ENCODE assay signal across 17 cellular contexts in genomic region chr22:24376606-24377005, GRCh38. TPM values are rescaled to one million over a fixed set of nuclear protein-coding genes. Genes with fewer than 3 reads are reported as not detected.
DNase-seq lines count a peak whose midpoint lies in the region; ATAC-seq and TF ChIP-seq lines count a peak whose summit lies in the region.
"Had no signal": no experiment of that assay in that cellular context is flagged by ENCODE, and none has a peak within 500 bp of the region (broad histone marks: within the 10 kb centered on the region; RNA-seq: fewer than 3 reads in every experiment).

No MANE protein-coding gene starts in this region.

- no peaks in the 10 kb centered on the region for H3K27me3 ChIP-seq in CD4-positive, alpha-beta T cell (ENCODE audit: control insufficient read depth, insufficient read depth, low read length)
- no peaks in the 10 kb centered on the region for H3K27me3 ChIP-seq in KMS-11 (ENCODE audit: insufficient read depth, low read depth)
- H3K27me3 ChIP-seq: BE2C had no signal

- no peaks in the 10 kb centered on the region for H3K9me3 ChIP-seq in CD4-positive, alpha-beta T cell (ENCODE audit: control insufficient read depth, low read length)
- H3K9me3 ChIP-seq in T-helper 17 cell (ENCODE audit: control insufficient read depth, low read length, poor library complexity, severe bottlenecking) = no peaks in the 10 kb centered on the region
- H3K9me3 ChIP-seq: BE2C had no signal

- H3K9me3 Mint-ChIP-seq in CD4-positive, alpha-beta T cell = no peaks in the 10 kb centered on the region
- no peaks in the 10 kb centered on the region for H3K9me3 Mint-ChIP-seq in central memory CD8-positive, alpha-beta T cell
- H3K9me3 Mint-ChIP-seq in stimulated activated naive B cell treated with anti-CD40 and anti-IgM and Interleukin-4, amounts not matched to agents 10 μg/mL and 1 μg/mL and 100 μg/mL, for 72 hours = no peaks in the 10 kb centered on the region
- H3K9me3 Mint-ChIP-seq: GM23338 had no signal

- no peaks in the 10 kb centered on the region for H3K27me3 Mint-ChIP-seq in CD4-positive, alpha-beta T cell
- H3K27me3 Mint-ChIP-seq in central memory CD8-positive, alpha-beta T cell = no peaks in the 10 kb centered on the region
- no peaks in the 10 kb centered on the region for H3K27me3 Mint-ChIP-seq in T-helper 17 cell
- no peaks in the 10 kb centered on the region for H3K27me3 Mint-ChIP-seq in stimulated activated naive B cell treated with anti-CD40 and anti-IgM and Interleukin-4, amounts not matched to agents 10 μg/mL and 1 μg/mL and 100 μg/mL, for 72 hours
- H3K27me3 Mint-ChIP-seq: CD8-positive, alpha-beta memory T cell had no signal

- H3K36me3 Mint-ChIP-seq in CD4-positive, alpha-beta T cell (ENCODE audit: low read depth) = peaks cover 65% of the 10 kb centered on the region
- peaks cover 12% of the 10 kb centered on the region for H3K36me3 Mint-ChIP-seq in central memory CD8-positive, alpha-beta T cell (ENCODE audit: insufficient read depth)
- H3K36me3 Mint-ChIP-seq in T-helper 17 cell (ENCODE audit: low read depth) = peaks cover 3% of the 10 kb centered on the region
- peaks cover 34 to 49% of the 10 kb centered on the region in 2 donors for H3K36me3 Mint-ChIP-seq in stimulated activated naive B cell treated with anti-CD40 and anti-IgM and Interleukin-4, amounts not matched to agents 10 μg/mL and 1 μg/mL and 100 μg/mL, for 72 hours

- H2AFZ ChIP-seq in KMS-11 (ENCODE audit: low read depth) = no peak overlapping the region
- H2AFZ ChIP-seq: GM23338 had no signal

- POLR2A ChIA-PET in CD4-positive, alpha-beta T cell (lab: Charles Lee) = no interaction called here

- peaks cover 37% of the 10 kb centered on the region for H3K4me1 Mint-ChIP-seq in CD4-positive, alpha-beta T cell (ENCODE audit: low read depth)
- H3K4me1 Mint-ChIP-seq in central memory CD8-positive, alpha-beta T cell = peaks cover 8% of the 10 kb centered on the region
- peaks cover 12% of the 10 kb centered on the region for H3K4me1 Mint-ChIP-seq in T-helper 17 cell
- no peaks in the 10 kb centered on the region for H3K4me1 Mint-ChIP-seq in stimulated activated naive B cell treated with anti-CD40 and anti-IgM and Interleukin-4, amounts not matched to agents 10 μg/mL and 1 μg/mL and 100 μg/mL, for 72 hours
- H3K4me1 Mint-ChIP-seq: GM23338 had no signal

- TF ChIP-seq CTCF in CD4-positive, alpha-beta T cell (IDR thresholded peaks at IDR 0.05) = no peak
- TF ChIP-seq CTCF in KMS-11 (conservative IDR thresholded peaks at IDR 0.05; ENCODE audit: low read depth, low read length) = no peak

- peaks cover 26% of the 10 kb centered on the region for H3K4me1 ChIP-seq in KMS-11 (ENCODE audit: low read depth, poor library complexity, severe bottlenecking)

- CTCF ChIA-PET in CD4-positive, alpha-beta T cell (lab: Charles Lee) = no interaction called here

- DNase-seq in CD4-positive, alpha-beta T cell = no peak
- DNase-seq in NOMO-1 treated with DMSO at 0.1 percent for 48 hours (lab: John Stamatoyannopoulos, UW; ENCODE audit: unreplicated experiment) (peak; percentile 68), AG20443 (ENCODE audit: low spot score) (no peak), T-helper 17 cell (no peak)
- no peak for DNase-seq in central memory CD8-positive, alpha-beta T cell (ENCODE audit: low spot score in 2 of 2)
- no peak for DNase-seq in stimulated activated naive B cell treated with anti-CD40 and anti-IgM and Interleukin-4, amounts not matched to agents 10 μg/mL and 1 μg/mL and 100 μg/mL, for 72 hours
- DNase-seq: BE2C; CD8-positive, alpha-beta memory T cell; DMS79; KG1; NCI-H187 treated with DMSO at 0.1 percent for 48 hours; NCI-H446 treated with DMSO at 0.1 percent for 48 hours; NCI-H748 treated with DMSO at 0.1 percent for 48 hours; SHP77 had no signal

- H3K79me2 ChIP-seq in KMS-11 (ENCODE audit: insufficient read depth, low read depth) = no peaks in the 10 kb centered on the region

- no peak for ATAC-seq in CD4-positive, alpha-beta T cell (ENCODE audit: poor library complexity)
- ATAC-seq in central memory CD8-positive, alpha-beta T cell (replicated peaks; ENCODE audit: extremely low read depth, poor library complexity, severe bottlenecking) = no peak
- no peak for ATAC-seq in T-helper 17 cell
- no peak for ATAC-seq in stimulated activated naive B cell treated with anti-CD40 and anti-IgM and Interleukin-4, amounts not matched to agents 10 μg/mL and 1 μg/mL and 100 μg/mL, for 72 hours (replicated peaks)
- ATAC-seq: GM23338 had no signal

- H3K9ac ChIP-seq in KMS-11 = no peak overlapping the region

- H3K4me2 ChIP-seq in KMS-11 = peak overlapping the region; percentile 47
- H3K4me2 ChIP-seq: GM23338 had no signal

- H3K4me3 Mint-ChIP-seq in CD4-positive, alpha-beta T cell = no peak overlapping the region
- H3K4me3 Mint-ChIP-seq in central memory CD8-positive, alpha-beta T cell = no peak overlapping the region
- H3K4me3 Mint-ChIP-seq in T-helper 17 cell = no peak overlapping the region
- no peak overlapping the region for H3K4me3 Mint-ChIP-seq in stimulated activated naive B cell treated with anti-CD40 and anti-IgM and Interleukin-4, amounts not matched to agents 10 μg/mL and 1 μg/mL and 100 μg/mL, for 72 hours
- H3K4me3 Mint-ChIP-seq: CD8-positive, alpha-beta memory T cell; GM23338; T-helper 1 cell treated with Interleukin-12 subunit alpha and Interleukin-12 subunit beta and Interleukin-4 antibody, amounts not matched to agents 30 μg/mL and 1 μg/mL, for 36 hours had no signal

- peaks cover 1% of the 10 kb centered on the region; the same call in 1 of the 2 replicates for H3K36me3 ChIP-seq in KMS-11 (ENCODE audit: insufficient read depth)

- intact Hi-C loops in CD4-positive, alpha-beta T cell (cut with DNase I, micrococcal nuclease) = no loop called here

- H3K27ac Mint-ChIP-seq in CD4-positive, alpha-beta T cell = peak overlapping the region; percentile 28
- peak overlapping the region; percentile 10 for H3K27ac Mint-ChIP-seq in central memory CD8-positive, alpha-beta T cell (ENCODE audit: low read depth)
- no peak overlapping the region for H3K27ac Mint-ChIP-seq in T-helper 17 cell
- no peak overlapping the region for H3K27ac Mint-ChIP-seq in stimulated activated naive B cell treated with anti-CD40 and anti-IgM and Interleukin-4, amounts not matched to agents 10 μg/mL and 1 μg/mL and 100 μg/mL, for 72 hours
- H3K27ac Mint-ChIP-seq: GM23338; T-helper 1 cell treated with Interleukin-12 subunit alpha and Interleukin-12 subunit beta and Interleukin-4 antibody, amounts not matched to agents 30 μg/mL and 1 μg/mL, for 36 hours had no signal

- H3K4me3 ChIP-seq in KMS-11 (IDR thresholded peaks at IDR 0.05; ENCODE audit: insufficient read depth, low read depth, low read length) = no peak overlapping the region
- H3K4me3 ChIP-seq: GM23338 had no signal

- H4K20me1 ChIP-seq in KMS-11 (ENCODE audit: insufficient read depth) = no peaks in the 10 kb centered on the region

- H3K27ac ChIP-seq in CD4-positive, alpha-beta T cell (ENCODE audit: low read depth, low read length) = no peak overlapping the region
- H3K27ac ChIP-seq in KMS-11 = peak overlapping the region; percentile 21; the same call in 1 of the 2 replicates

RNA-seq across cellular contexts. Expression of gene ADORA2A, which starts 50.8 kb away (rescaled TPM):
- total RNA-seq in CD4-positive, alpha-beta T cell = 10 to 100 TPM; 15.5 to 16.4 TPM
- total RNA-seq in T-helper 17 cell = 10 to 100 TPM; 20.4 to 22.0 TPM

Comparison
In these comparisons a context has a peak if more than half of its experiments do, and no peak if none do; other contexts are left out.
1. H3K27ac Mint-ChIP-seq: peak in CD4-positive, alpha-beta T cell (single experiment) and central memory CD8-positive, alpha-beta T cell (single experiment); none in T-helper 17 cell (single experiment) and stimulated activated naive B cell treated with anti-CD40 and anti-IgM and Interleukin-4, amounts not matched to agents 10 μg/mL and 1 μg/mL and 100 μg/mL, for 72 hours (single experiment).